17 cellular contexts compared by ENCODE assay signal in genomic region chr6:121549741-121550140, GRCh38.
DNase-seq lines count a peak whose midpoint lies in the region; ATAC-seq and TF ChIP-seq lines count a peak whose summit lies in the region.
"Had no signal": no experiment of that assay in that cellular context is flagged by ENCODE, and none has a peak within 500 bp of the region (broad histone marks: within the 10 kb centered on the region; RNA-seq: fewer than 3 reads in every experiment).

No MANE protein-coding gene starts in this region.

- intact Hi-C loops in Right ventricle myocardium inferior (cut with DNase I), result no loop called here

- CTCF ChIA-PET in GM10248 (lab: Yijun Ruan, JAX), result interaction anchor here (1.5 to 2.2 kb wide), 2 partner anchors 13 to 16 kb away, joined by 4 to 7 read pairs; no protein-coding TSS in a partner anchor

- H3K4me3 ChIP-seq in ACC112 (ENCODE audit: low read depth, low read length), result no peak overlapping the region
- H3K4me3 ChIP-seq in astrocyte of the cerebellum (ENCODE audit: low read depth, low read length), result no peak overlapping the region
- H3K4me3 ChIP-seq: left ventricle myocardium inferior, spleen, tibial nerve had no signal

- POLR2A ChIA-PET in GM10248 (lab: Yijun Ruan, JAX), result no interaction called here

- H3K79me2 ChIP-seq in ACC112 (ENCODE audit: control insufficient read depth, insufficient read depth, low read length, unreplicated experiment), result no peaks in the 10 kb centered on the region

- H3K27ac ChIP-seq in ACC112 (ENCODE audit: low read depth, low read length), result peak overlapping the region; percentile 72
- H3K27ac ChIP-seq: left ventricle myocardium inferior, spleen, tibial nerve had no signal

- in situ Hi-C loops in astrocyte of the cerebellum (cut with HindIII; ENCODE audit: low sequenced_read_pairs), result no loop called here

- TF ChIP-seq CTCF in astrocyte of the cerebellum (IDR thresholded peaks at IDR 0.05; ENCODE audit: low read depth, low read length, missing control alignments), result no peak
- TF ChIP-seq CTCF in GM10248 (IDR thresholded peaks at IDR 0.05; ENCODE audit: control extremely low read depth, extremely low read depth, low read depth, missing control alignments), result no peak

- H3K36me3 ChIP-seq in ACC112 (ENCODE audit: insufficient read depth, low read length), result no peaks in the 10 kb centered on the region
- H3K36me3 ChIP-seq: left ventricle myocardium inferior, spleen, tibial nerve had no signal

- peak; percentile 92 for DNase-seq in HS-5 (ENCODE audit: low read depth)
- DNase-seq in astrocyte of the cerebellum (ENCODE audit: low read depth), result peak; percentile 20
- DNase-seq in iris pigment epithelial cell (ENCODE audit: low read depth), result peak; percentile 94
- DNase-seq in NCI-H2081 treated with DMSO at 0.1 percent for 48 hours (lab: John Stamatoyannopoulos, UW), result no peak
- no peak for DNase-seq in putamen (ENCODE audit: low spot score)
- no peak for DNase-seq in GM10248 (ENCODE audit: extremely low spot score)
- no peak for DNase-seq in Right ventricle myocardium inferior (ENCODE audit: missing footprints)
- DNase-seq: ACHN; activated CD4-positive, alpha-beta T cell treated with anti-CD3 and anti-CD28 coated beads, Interleukin-2, amount 50 U/mL, for 1 hour; activated effector memory CD4-positive, alpha-beta T cell treated with Interleukin-2 at 50 U/mL for 16 hours; DMS79 treated with DMSO at 0.1 percent for 48 hours; left ventricle myocardium inferior; NCI-H2081; NK-92 treated with Interleukin-12 subunit alpha and Interleukin-12 subunit beta, amount 100 ng/mL, for 24 hours; spleen had no signal

- no peak for ATAC-seq in Right ventricle myocardium inferior

- peaks cover 29% of the 10 kb centered on the region for H3K4me1 ChIP-seq in ACC112 (ENCODE audit: control insufficient read depth, insufficient read depth, low read length, unreplicated experiment)
- H3K4me1 ChIP-seq: left ventricle myocardium inferior, spleen had no signal

- H3K27me3 ChIP-seq in ACC112 (ENCODE audit: insufficient read depth, low read length), result no peaks in the 10 kb centered on the region
- H3K27me3 ChIP-seq: spleen, tibial nerve had no signal

- H2AFZ ChIP-seq in ACC112 (ENCODE audit: low read length, unreplicated experiment), result peak overlapping the region; percentile 5

Comparison
In these comparisons a context has a peak if more than half of its experiments do, and no peak if none do; other contexts are left out.
1. DNase-seq: peak in HS-5 (single experiment), astrocyte of the cerebellum (single experiment) and iris pigment epithelial cell (single experiment); none in NCI-H2081 treated with DMSO at 0.1 percent for 48 hours (single experiment), putamen (single experiment), GM10248 (single experiment) and Right ventricle myocardium inferior (single experiment).